Comparison of ENCODE assay signal across 11 cellular contexts in genomic region chr22:25113316-25113721, GRCh38.
DNase-seq lines count a peak whose midpoint lies in the region; ATAC-seq, FAIRE-seq and TF ChIP-seq lines count a peak whose summit lies in the region.
"Had no signal": no experiment of that assay in that cellular context is flagged by ENCODE, and none has a peak within 500 bp of the region (broad histone marks: within the 10 kb centered on the region; RNA-seq: fewer than 3 reads in every experiment).

No MANE protein-coding gene starts in this region.

- POLR2A ChIA-PET in MCF 10A (lab: Yijun Ruan, JAX) = interaction anchor here (1.2 to 1.6 kb wide), 2 partner anchors 20 to 51 kb away, joined by 4 to 5 read pairs; no protein-coding TSS in a partner anchor

- H3K4me3 ChIP-seq in left lung = peak overlapping the region in 1 of 2 donors; percentile 48
- H3K4me3 ChIP-seq in small intestine (ENCODE audit: low read depth in 1 of 2, low read length in 2 of 2) = no peak overlapping the region

- WGBS in small intestine, 3 donors = 29 to 67% (median 62%) methylated on average over 7 of the region's 7 CpGs

- CTCF ChIA-PET in MCF 10A (lab: Yijun Ruan, JAX) = interaction anchor here (0.7 to 1.3 kb wide), 2 partner anchors 34 to 55 kb away, joined by 3 read pairs; no protein-coding TSS in a partner anchor

- H3K36me3 Mint-ChIP-seq in MCF 10A (ENCODE audit: insufficient read depth, unreplicated experiment) = peaks cover 33% of the 10 kb centered on the region

- DNase-seq in HT-29 (ENCODE audit: low spot score) = peak; percentile 32
- no peak for DNase-seq in MCF 10A (ENCODE audit: unreplicated experiment)
- peak; percentile 72 to 86 for DNase-seq in left lung
- peak; percentile 18 for DNase-seq in small intestine
- no peak for DNase-seq in medulla oblongata (ENCODE audit: extremely low spot score)
- no peak for DNase-seq in cerebellum (ENCODE audit: low spot score)
- no peak for DNase-seq in NCI-H1092 (lab: John Stamatoyannopoulos, UW)
- DNase-seq: activated CD8-positive, alpha-beta memory T cell treated with anti-CD3 and anti-CD28 coated beads, Interleukin-2, amount 50 U/mL, for 48 hours; NCI-H1417 treated with DMSO at 0.1 percent for 48 hours had no signal

- no peaks in the 10 kb centered on the region for H3K9me3 ChIP-seq in left lung
- no peaks in the 10 kb centered on the region for H3K9me3 ChIP-seq in small intestine (ENCODE audit: control insufficient read depth, low read depth)

- H3K9me3 Mint-ChIP-seq in MCF 10A (ENCODE audit: unreplicated experiment) = no peaks in the 10 kb centered on the region
- H3K9me3 Mint-ChIP-seq: mesothelial cell of epicardium had no signal

- intact Hi-C loops in MCF 10A (cut with micrococcal nuclease) = loop anchor here (5.0 kb wide), 2 partner anchors 39 to 54 kb away; no protein-coding TSS in a partner anchor
- intact Hi-C loops in left lung (cut with DNase I) = no loop called here

- no peaks in the 10 kb centered on the region for H3K36me3 ChIP-seq in left lung
- H3K36me3 ChIP-seq in small intestine (ENCODE audit: control insufficient read depth in 2 of 2, insufficient read depth in 2 of 2, low read length in 2 of 2) = peaks cover 0 to 2% of the 10 kb centered on the region in 2 donors

- no peak for FAIRE-seq in small intestine (lab: Jason Lieb, UNC)

- peaks cover 29% of the 10 kb centered on the region for H3K4me1 Mint-ChIP-seq in MCF 10A (ENCODE audit: insufficient read depth, unreplicated experiment)

- H3K4me1 ChIP-seq in left lung (peaks cover 28 to 41% of the 10 kb centered on the region in 2 donors), small intestine (ENCODE audit: control insufficient read depth in 2 of 2, insufficient read depth in 1 of 2, low read depth in 1 of 2, low read length in 1 of 2) (no peaks in the 10 kb centered on the region)

- H3K4me3 Mint-ChIP-seq in MCF 10A (ENCODE audit: unreplicated experiment) = no peak overlapping the region

- peaks cover 0 to 35% of the 10 kb centered on the region in 2 donors for H3K27me3 ChIP-seq in left lung
- H3K27me3 ChIP-seq in small intestine (ENCODE audit: control insufficient read depth in 2 of 2, insufficient read depth in 2 of 2, low read length in 2 of 2) = no peaks in the 10 kb centered on the region

- no peak for TF ChIP-seq CTCF in MCF 10A (IDR thresholded peaks at IDR 0.05; ENCODE audit: unreplicated experiment)
- no peak for TF ChIP-seq CTCF in left lung (IDR thresholded peaks at IDR 0.05)

- no peaks in the 10 kb centered on the region for H3K27me3 Mint-ChIP-seq in MCF 10A (ENCODE audit: insufficient read depth, unreplicated experiment)

- H3K27ac ChIP-seq in left lung (peak overlapping the region; percentile 76 to 82), small intestine (ENCODE audit: low read depth in 1 of 2, low read length in 1 of 2) (peak overlapping the region in 1 of 2 donors; percentile 28)

- H3K27ac Mint-ChIP-seq in MCF 10A (ENCODE audit: low read depth, unreplicated experiment) = peak overlapping the region; percentile 23

- ATAC-seq in left lung (peak; percentile 29), GM19467 (IDR thresholded peaks at IDR 0.05; ENCODE audit: unreplicated experiment) (no peak)

- BruUV-seq in MCF 10A (replicated peaks; lab: Mats Ljungman, UMichigan) = no TSS peak

Comparison
In these comparisons a context has a peak if more than half of its experiments do, and no peak if none do; other contexts are left out.
1. DNase-seq: peak in HT-29 (single experiment), left lung (2 of 2) and small intestine (single experiment); none in MCF 10A (single experiment), medulla oblongata (single experiment), cerebellum (single experiment) and NCI-H1092 (single experiment).